Comparison of ENCODE assay signal across 15 cellular contexts in genomic region chr11:76579752-76580151, GRCh38.
DNase-seq lines count a peak whose midpoint lies in the region; ATAC-seq and TF ChIP-seq lines count a peak whose summit lies in the region.
"Had no signal": no experiment of that assay in that cellular context is flagged by ENCODE, and none has a peak within 500 bp of the region (broad histone marks: within the 10 kb centered on the region; RNA-seq: fewer than 3 reads in every experiment).

No MANE protein-coding gene starts in this region.

- no peak overlapping the region for H3K4me3 ChIP-seq in IMR-90 (ENCODE audit: insufficient read depth, low read depth, low read length)
- H3K4me3 ChIP-seq in lower lobe of right lung, result no peak overlapping the region
- H3K4me3 ChIP-seq in stomach, result no peak overlapping the region

- no peak overlapping the region for H3K27ac ChIP-seq in IMR-90 (ENCODE audit: insufficient read depth, low read length)
- peak overlapping the region; percentile 55 for H3K27ac ChIP-seq in caudate nucleus (ENCODE audit: low read depth, low read length)
- peak overlapping the region; percentile 83 for H3K27ac ChIP-seq in lower lobe of right lung
- H3K27ac ChIP-seq in stomach, result peak overlapping the region; percentile 58 to 71 (median 64)

- peak overlapping the region; percentile 70 for H2AFZ ChIP-seq in IMR-90 (replicated peaks; ENCODE audit: low read length, poor library complexity)

- DNase-seq in IMR-90 (no peak), caudate nucleus (lab: John Stamatoyannopoulos, UW) (no peak), lower lobe of right lung (no peak), stomach (no peak), NAMALWA (ENCODE audit: low spot score) (no peak)
- DNase-seq in activated CD4-positive, alpha-beta memory T cell treated with anti-CD3 and anti-CD28 coated beads, Interleukin-2, amount 10 ng/mL, durations not matched to agents 7 days and 5 days, result no peak
- DNase-seq: activated CD8-positive, alpha-beta memory T cell treated with anti-CD3 and anti-CD28 coated beads for 24 hours; activated gamma-delta T cell treated with Interleukin-2 at 50 U/mL for 16 hours; foreskin melanocyte; NCI-H2081; NCI-H526; PC-3 had no signal

- POLR2A ChIA-PET in IMR-90 (lab: Charles Lee; ENCODE audit: unreplicated experiment), result no interaction called here
- POLR2A ChIA-PET in activated CD4-positive, alpha-beta memory T cell treated with anti-CD3 and anti-CD28 coated beads, Interleukin-2, amount 10 ng/mL, durations not matched to agents 7 days and 5 days (lab: Charles Lee), result no interaction called here

- intact Hi-C loops in IMR-90 (cut with micrococcal nuclease), result no loop called here
- intact Hi-C loops in lower lobe of right lung (cut with DNase I), result no loop called here
- intact Hi-C loops in stomach (cut with DNase I; ENCODE audit: low total_unique reads), result no loop called here

- peak overlapping the region in 1 of 2 experiments; percentile 49; a peak in 1 of 4 replicates for H4K8ac ChIP-seq in IMR-90 (ENCODE audit: low read depth in 2 of 2, low read length in 2 of 2)

- H3K4me2 ChIP-seq in IMR-90 (ENCODE audit: low read depth, low read length), result no peak overlapping the region

- H3K9me3 ChIP-seq in IMR-90 (ENCODE audit: control insufficient read depth, insufficient read depth, low read length) (no peaks in the 10 kb centered on the region), lower lobe of right lung (no peaks in the 10 kb centered on the region), stomach (no peaks in the 10 kb centered on the region)

- TF ChIP-seq CTCF in IMR-90 (conservative IDR thresholded peaks at IDR 0.05; ENCODE audit: low read depth, low read length), result no peak
- TF ChIP-seq CTCF in lower lobe of right lung (IDR thresholded peaks at IDR 0.05), result no peak
- TF ChIP-seq CTCF in stomach (IDR thresholded peaks at IDR 0.05), result no peak

- CTCF ChIA-PET in IMR-90 (lab: Yijun Ruan, JAX), result no interaction called here
- CTCF ChIA-PET in activated CD4-positive, alpha-beta memory T cell treated with anti-CD3 and anti-CD28 coated beads, Interleukin-2, amount 10 ng/mL, durations not matched to agents 7 days and 5 days (lab: Charles Lee), result interaction anchor here (1.2 kb wide), 1 partner anchor 8 kb away, joined by 3 read pairs; no protein-coding TSS in a partner anchor

- H3K36me3 ChIP-seq in IMR-90 (ENCODE audit: control insufficient read depth, insufficient read depth, low read length) (no peaks in the 10 kb centered on the region), lower lobe of right lung (no peaks in the 10 kb centered on the region), stomach (no peaks in the 10 kb centered on the region)

- no peak overlapping the region for H3K56ac ChIP-seq in IMR-90 (ENCODE audit: extremely low read depth, insufficient read depth, low read length)

- dilution Hi-C loops in IMR-90 (cut with HindIII; ENCODE audit: low sequenced_read_pairs, unreplicated experiment), result no loop called here

- H4K20me1 ChIP-seq in IMR-90 (ENCODE audit: insufficient read depth, low read length), result no peaks in the 10 kb centered on the region

- H3K23ac ChIP-seq in IMR-90 (ENCODE audit: low read depth, low read length), result peak overlapping the region; percentile 64; the same call in 1 of the 2 replicates

- no peak overlapping the region for H4K5ac ChIP-seq in IMR-90 (ENCODE audit: low read depth, low read length)

- H3K4me1 ChIP-seq in IMR-90 (ENCODE audit: control insufficient read depth, insufficient read depth, low read length), result peaks cover 19% of the 10 kb centered on the region
- H3K4me1 ChIP-seq in lower lobe of right lung, result peaks cover 40% of the 10 kb centered on the region
- H3K4me1 ChIP-seq in stomach, result peaks cover 0 to 20% (median 3%) of the 10 kb centered on the region in 4 donors

- peaks cover 5% of the 10 kb centered on the region for H3K4me1 Mint-ChIP-seq in activated CD4-positive, alpha-beta memory T cell treated with anti-CD3 and anti-CD28 coated beads, Interleukin-2, amount 10 ng/mL, durations not matched to agents 7 days and 5 days

- peak overlapping the region; percentile 72; the same call in 1 of the 2 replicates for H2BK120ac ChIP-seq in IMR-90 (ENCODE audit: low read depth, low read length)

- H3K27me3 Mint-ChIP-seq in activated CD4-positive, alpha-beta memory T cell treated with anti-CD3 and anti-CD28 coated beads, Interleukin-2, amount 10 ng/mL, durations not matched to agents 7 days and 5 days, result no peaks in the 10 kb centered on the region
- H3K27me3 Mint-ChIP-seq: type B pancreatic cell had no signal

- no peak overlapping the region for H4K91ac ChIP-seq in IMR-90 (ENCODE audit: insufficient read depth, low read depth, low read length)

- H3K9ac ChIP-seq in IMR-90 (ENCODE audit: low read depth, low read length), result no peak overlapping the region

- TF ChIP-seq POLR2A in IMR-90 (IDR thresholded peaks at IDR 0.05; ENCODE audit: low read depth, low read length) (no peak), stomach (IDR thresholded peaks at IDR 0.05) (no peak)

- H3K9me3 Mint-ChIP-seq in activated CD4-positive, alpha-beta memory T cell treated with anti-CD3 and anti-CD28 coated beads, Interleukin-2, amount 10 ng/mL, durations not matched to agents 7 days and 5 days, result peaks cover 2% of the 10 kb centered on the region
- H3K9me3 Mint-ChIP-seq: type B pancreatic cell had no signal

- in situ Hi-C loops in IMR-90 (cut with MboI; ENCODE audit: low sequenced_read_pairs), result no loop called here

- peak overlapping the region; percentile 81; the same call in 1 of the 2 replicates for H3K14ac ChIP-seq in IMR-90 (replicated peaks; ENCODE audit: low read depth, low read length)

- no peak overlapping the region for H3K18ac ChIP-seq in IMR-90 (ENCODE audit: low read depth, low read length)

- no peak overlapping the region for H2AK9ac ChIP-seq in IMR-90 (replicated peaks; ENCODE audit: low read depth, low read length, poor library complexity)

- H3K9me1 ChIP-seq in IMR-90 (ENCODE audit: insufficient read depth, low read length), result peaks cover 15% of the 10 kb centered on the region

- no TSS peak for BruUV-seq in IMR-90 (replicated peaks; lab: Mats Ljungman, UMichigan)

- no CpG with 5 or more reads among the region's 5 CpGs for WGBS in IMR-90 (ENCODE audit: extremely low coverage in 2 of 2, insufficient read length in 1 of 2), 2 experiments
- 78 to 97% (median 88%) methylated on average over 5 of the region's 5 CpGs for WGBS in stomach, 5 donors

- H2BK5ac ChIP-seq in IMR-90 (ENCODE audit: low read depth, low read length, poor library complexity, severe bottlenecking), result no peak overlapping the region

- 0 out of 2 replicates have a peak overlapping the region, but pooled peaks have one; percentile 36 for H2AK5ac ChIP-seq in IMR-90 (ENCODE audit: low read depth, low read length)

- H2BK20ac ChIP-seq in IMR-90 (ENCODE audit: low read depth, low read length), result peak overlapping the region; percentile 47; the same call in 1 of the 2 replicates

- no peak for TF ChIP-seq RAD21 in IMR-90 (IDR thresholded peaks at IDR 0.05; ENCODE audit: low read length)

- H3K79me1 ChIP-seq in IMR-90 (ENCODE audit: low read depth in 1 of 2, low read length in 2 of 2), result no peaks in the 10 kb centered on the region

- no peak overlapping the region for H3K27ac Mint-ChIP-seq in activated CD4-positive, alpha-beta memory T cell treated with anti-CD3 and anti-CD28 coated beads, Interleukin-2, amount 10 ng/mL, durations not matched to agents 7 days and 5 days
- H3K27ac Mint-ChIP-seq: type B pancreatic cell had no signal

- H2BK15ac ChIP-seq in IMR-90 (ENCODE audit: low read depth, low read length), result peak overlapping the region; percentile 54; the same call in 1 of the 3 replicates

- H3K4me3 Mint-ChIP-seq in activated CD4-positive, alpha-beta memory T cell treated with anti-CD3 and anti-CD28 coated beads, Interleukin-2, amount 10 ng/mL, durations not matched to agents 7 days and 5 days, result no peak overlapping the region
- H3K4me3 Mint-ChIP-seq: type B pancreatic cell had no signal

- ATAC-seq in IMR-90 (ENCODE audit: low read depth), result no peak
- ATAC-seq in lower lobe of right lung, result no peak
- no peak for ATAC-seq in HG02884 (IDR thresholded peaks at IDR 0.05; ENCODE audit: unreplicated experiment)
- ATAC-seq in GM21515 (IDR thresholded peaks at IDR 0.05; ENCODE audit: unreplicated experiment), result no peak
- ATAC-seq: PC-3 had no signal

- no peak for TF ChIP-seq EP300 in stomach (IDR thresholded peaks at IDR 0.05)

- H3K36me3 Mint-ChIP-seq in activated CD4-positive, alpha-beta memory T cell treated with anti-CD3 and anti-CD28 coated beads, Interleukin-2, amount 10 ng/mL, durations not matched to agents 7 days and 5 days (ENCODE audit: low read depth), result no peaks in the 10 kb centered on the region
- H3K36me3 Mint-ChIP-seq: type B pancreatic cell had no signal

- peak overlapping the region; percentile 61; the same call in 1 of the 2 replicates for H3K4ac ChIP-seq in IMR-90 (ENCODE audit: low read depth, low read length)

- H3K27me3 ChIP-seq in IMR-90 (ENCODE audit: control insufficient read depth, insufficient read depth, low read length), result no peaks in the 10 kb centered on the region
- no peaks in the 10 kb centered on the region for H3K27me3 ChIP-seq in lower lobe of right lung (ENCODE audit: low read depth)
- H3K27me3 ChIP-seq in stomach, result no peaks in the 10 kb centered on the region

TF ChIP-seq in IMR-90, 13 proteins besides CTCF, POLR2A, EP300 and RAD21:
- TF ChIP-seq CEBPB (IDR thresholded peaks at IDR 0.05; ENCODE audit: low read depth, low read length) (no peak), CHD1 (IDR thresholded peaks at IDR 0.05; ENCODE audit: low read depth, low read length) (no peak), USF2 (IDR thresholded peaks at IDR 0.05; ENCODE audit: low read depth, low read length) (no peak), NFE2L2 (IDR thresholded peaks at IDR 0.05; ENCODE audit: low read depth, low read length) (no peak), MAZ (IDR thresholded peaks at IDR 0.05; ENCODE audit: borderline replicate concordance, low read depth, low read length) (no peak), MXI1 (IDR thresholded peaks at IDR 0.05; ENCODE audit: borderline replicate concordance, low read depth, low read length) (no peak), BHLHE40 (IDR thresholded peaks at IDR 0.05; ENCODE audit: low read depth, low read length) (no peak), RCOR1 (IDR thresholded peaks at IDR 0.05; ENCODE audit: insufficient replicate concordance, low read length) (no peak)
